1 cellular context compared by ENCODE assay signal in the genomic region with DNA sequence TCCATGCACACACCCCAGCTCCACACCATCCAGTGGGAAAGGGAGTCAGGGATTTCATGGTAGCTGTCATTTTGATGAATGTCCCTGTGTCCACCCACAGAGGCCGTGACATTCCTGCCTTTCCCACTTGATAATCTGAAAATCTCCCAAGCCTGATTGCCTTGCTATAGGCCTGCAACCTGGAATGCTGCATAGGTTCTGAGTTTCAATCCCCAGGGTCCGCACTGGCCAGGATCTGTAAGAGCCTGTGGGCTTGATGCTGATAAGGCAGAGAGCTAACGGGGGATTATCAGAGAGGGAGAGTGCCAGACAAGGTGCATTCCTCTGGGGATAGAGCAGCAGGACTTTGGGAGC.
TF ChIP-seq lines count a peak whose summit lies in the region.

No MANE protein-coding gene starts in this region.

TF ChIP-seq in HCT116, 20 proteins besides CTCF, POLR2A, EP300 and RAD21:
- TF ChIP-seq EGR1 (IDR thresholded peaks at IDR 0.05; ENCODE audit: low read depth) = no peak
- no peak for TF ChIP-seq ZNF274 (IDR thresholded peaks at IDR 0.05; ENCODE audit: low read depth, low read length)
- TF ChIP-seq, protein P1, sequence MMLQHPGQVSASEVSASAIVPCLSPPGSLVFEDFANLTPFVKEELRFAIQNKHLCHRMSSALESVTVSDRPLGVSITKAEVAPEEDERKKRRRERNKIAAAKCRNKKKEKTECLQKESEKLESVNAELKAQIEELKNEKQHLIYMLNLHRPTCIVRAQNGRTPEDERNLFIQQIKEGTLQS (IDR thresholded peaks at IDR 0.05) = no peak
- no peak for TF ChIP-seq ELF1 (IDR thresholded peaks at IDR 0.05; ENCODE audit: borderline replicate concordance, low read depth)
- no peak for TF ChIP-seq YY1 (IDR thresholded peaks at IDR 0.05; ENCODE audit: extremely low read depth, insufficient replicate concordance, low read depth, low read length)
- TF ChIP-seq SRF (IDR thresholded peaks at IDR 0.05; ENCODE audit: low read depth) = no peak
- TF ChIP-seq, protein P2, sequence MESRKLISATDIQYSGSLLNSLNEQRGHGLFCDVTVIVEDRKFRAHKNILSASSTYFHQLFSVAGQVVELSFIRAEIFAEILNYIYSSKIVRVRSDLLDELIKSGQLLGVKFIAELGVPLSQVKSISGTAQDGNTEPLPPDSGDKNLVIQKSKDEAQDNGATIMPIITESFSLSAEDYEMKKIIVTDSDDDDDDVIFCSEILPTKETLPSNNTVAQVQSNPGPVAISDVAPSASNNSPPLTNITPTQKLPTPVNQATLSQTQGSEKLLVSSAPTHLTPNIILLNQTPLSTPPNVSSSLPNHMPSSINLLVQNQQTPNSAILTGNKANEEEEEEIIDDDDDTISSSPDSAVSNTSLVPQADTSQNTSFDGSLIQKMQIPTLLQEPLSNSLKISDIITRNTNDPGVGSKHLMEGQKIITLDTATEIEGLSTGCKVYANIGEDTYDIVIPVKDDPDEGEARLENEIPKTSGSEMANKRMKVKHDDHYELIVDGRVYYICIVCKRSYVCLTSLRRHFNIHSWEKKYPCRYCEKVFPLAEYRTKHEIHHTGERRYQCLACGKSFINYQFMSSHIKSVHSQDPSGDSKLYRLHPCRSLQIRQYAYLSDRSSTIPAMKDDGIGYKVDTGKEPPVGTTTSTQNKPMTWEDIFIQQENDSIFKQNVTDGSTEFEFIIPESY (IDR thresholded peaks at IDR 0.05; ENCODE audit: extremely low read depth, insufficient replicate concordance, low read length) = no peak
- no peak for TF ChIP-seq CBX3 (IDR thresholded peaks at IDR 0.05; ENCODE audit: low read depth)
- TF ChIP-seq EZH2phosphoT487 (IDR thresholded peaks at IDR 0.05; ENCODE audit: borderline replicate concordance) = no peak
- no peak for TF ChIP-seq FOSL1 (IDR thresholded peaks at IDR 0.05; ENCODE audit: low read depth)
- TF ChIP-seq POLR2AphosphoS5 (IDR thresholded peaks at IDR 0.05; ENCODE audit: low read depth, low read length) = no peak
